20 cellular contexts compared by ENCODE assay signal in the genomic region with DNA sequence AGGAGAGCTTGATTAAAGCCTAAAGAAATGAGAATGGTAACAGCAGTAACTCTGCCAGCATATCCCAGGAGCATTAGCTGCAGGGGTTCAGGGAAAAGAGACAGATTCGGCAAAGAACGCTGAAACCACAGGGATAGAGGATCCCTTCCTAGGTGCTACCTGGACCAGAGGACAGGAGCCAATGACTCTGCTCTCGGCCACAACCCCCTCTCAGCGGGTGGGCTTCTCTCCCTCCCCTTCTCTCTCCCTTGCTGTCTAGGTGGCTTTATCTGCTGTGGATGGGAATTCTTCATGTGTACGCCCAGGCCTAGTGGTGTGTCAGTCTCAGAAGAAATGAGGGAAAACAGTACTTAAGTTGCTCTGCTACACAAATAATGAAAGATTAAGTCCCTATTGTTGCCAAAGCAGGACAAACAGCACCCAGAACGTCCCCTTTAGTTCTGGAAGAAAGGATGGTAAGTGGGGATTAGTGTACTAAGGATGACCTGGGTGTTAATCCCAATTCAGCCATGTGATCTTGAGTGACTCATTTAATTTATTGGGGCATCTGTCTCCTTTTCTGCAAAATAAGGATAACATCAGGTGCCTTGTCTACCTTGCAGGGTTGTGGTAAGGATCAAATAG.
DNase-seq lines count a peak whose midpoint lies in the region; ATAC-seq lines count a peak whose summit lies in the region.
"Had no signal": no experiment of that assay in that cellular context is flagged by ENCODE, and none has a peak within 500 bp of the region (broad histone marks: within the 10 kb centered on the region; RNA-seq: fewer than 3 reads in every experiment).

No MANE protein-coding gene starts in this region.

- peak; percentile 67 for ATAC-seq in esophagus mucosa
- no peak for ATAC-seq in GM21825 (IDR thresholded peaks at IDR 0.05; ENCODE audit: unreplicated experiment)
- ATAC-seq: HepG2 had no signal

- no peaks in the 10 kb centered on the region for H3K36me3 ChIP-seq in H7 (replicated peaks; ENCODE audit: control insufficient read depth, insufficient read depth, low read length)
- H3K36me3 ChIP-seq: BLaER1, SJCRH30 had no signal

- H3K4me3 ChIP-seq in H7 (ENCODE audit: insufficient read depth, low read depth, low read length) = no peak overlapping the region
- H3K4me3 ChIP-seq: BLaER1, PC-9, SJCRH30 had no signal

- H3K27me3 ChIP-seq in H7 (ENCODE audit: control insufficient read depth, insufficient read depth, low read length) = no peaks in the 10 kb centered on the region
- H3K27me3 ChIP-seq: BLaER1 had no signal

- DNase-seq in D341Med (ENCODE audit: low spot score) (peak; percentile 67), H7 (peak; percentile 45), NCI-H82 treated with DMSO at 0.1 percent for 48 hours (lab: John Stamatoyannopoulos, UW; ENCODE audit: unreplicated experiment) (peak; percentile 90), kidney glomerular epithelial cell (lab: John Stamatoyannopoulos, UW) (no peak), hepatic stellate cell (ENCODE audit: low spot score) (no peak), Ammon's horn (ENCODE audit: low spot score) (no peak)
- DNase-seq: CD4-positive, alpha-beta memory T cell; DMS53; EL; KG1; NCI-H1105 treated with DMSO at 0.1 percent for 48 hours; NCI-H187; NCI-H446; NCI-H748 treated with DMSO at 0.1 percent for 48 hours; PC-9; SJCRH30 had no signal

Comparison
In these comparisons a context has a peak if more than half of its experiments do, and no peak if none do; other contexts are left out.
1. DNase-seq: peak in D341Med (single experiment), H7 (single experiment) and NCI-H82 treated with DMSO at 0.1 percent for 48 hours (single experiment); none in kidney glomerular epithelial cell (single experiment), hepatic stellate cell (single experiment) and Ammon's horn (single experiment).